8 cellular contexts compared by ENCODE assay signal in the genomic region with DNA sequence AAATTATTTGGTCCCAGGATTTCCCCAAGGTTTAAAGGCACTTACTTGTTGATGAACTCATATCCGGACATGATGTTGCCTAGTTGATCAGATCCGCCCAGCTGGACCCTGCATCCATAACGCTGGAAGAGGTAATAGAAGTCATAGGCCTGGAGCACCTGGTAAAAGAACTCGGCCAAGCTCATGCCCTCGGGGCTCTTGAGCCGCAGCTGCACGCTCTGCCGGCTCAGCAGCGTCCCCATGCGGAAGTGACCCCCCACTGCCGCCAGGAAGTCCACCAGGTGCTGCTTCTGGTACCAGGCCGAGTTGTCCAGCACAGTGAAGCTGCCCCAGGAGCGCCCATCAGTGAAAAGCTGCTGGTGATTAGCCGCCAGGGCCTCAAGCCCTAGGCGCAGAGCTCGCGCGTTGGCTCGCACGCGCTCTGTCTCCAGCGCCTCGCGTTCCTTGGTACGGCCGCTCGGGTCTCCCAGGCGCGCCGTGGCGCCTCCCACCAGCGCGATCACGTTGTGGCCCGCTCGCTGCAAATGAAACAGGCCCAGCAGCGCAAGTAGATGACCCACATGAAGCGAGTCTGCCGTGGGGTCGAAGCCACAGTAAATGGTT. TPM values are rescaled to one million over a fixed set of nuclear protein-coding genes. Genes with fewer than 3 reads are reported as not detected.
DNase-seq lines count a peak whose midpoint lies in the region; ATAC-seq and TF ChIP-seq lines count a peak whose summit lies in the region.

No MANE protein-coding gene starts in this region.

- peaks cover 8% of the 10 kb centered on the region for H3K36me3 Mint-ChIP-seq in activated naive CD4-positive, alpha-beta T cell treated with anti-CD3 and anti-CD28 coated beads, Interleukin-2, amount 50 U/mL, for 24 hours

- H3K9me3 Mint-ChIP-seq in activated naive CD4-positive, alpha-beta T cell treated with anti-CD3 and anti-CD28 coated beads, Interleukin-2, amount 50 U/mL, for 24 hours, result no peaks in the 10 kb centered on the region

- peaks cover 18% of the 10 kb centered on the region for H3K4me1 Mint-ChIP-seq in activated naive CD4-positive, alpha-beta T cell treated with anti-CD3 and anti-CD28 coated beads, Interleukin-2, amount 50 U/mL, for 24 hours

- no peaks in the 10 kb centered on the region for H3K27me3 ChIP-seq in parathyroid adenoma (ENCODE audit: control insufficient read depth, insufficient read depth, low read length)
- H3K27me3 ChIP-seq in transverse colon, result no peaks in the 10 kb centered on the region

- H3K4me1 ChIP-seq in parathyroid adenoma (no peaks in the 10 kb centered on the region), transverse colon (peaks cover 11 to 24% (median 18%) of the 10 kb centered on the region in 4 donors)

- peaks cover 2% of the 10 kb centered on the region for H3K79me2 ChIP-seq in parathyroid adenoma

- TF ChIP-seq CTCF in parathyroid adenoma (IDR thresholded peaks at IDR 0.05) (peak; percentile 63), transverse colon (IDR thresholded peaks at IDR 0.05) (peak; percentile 66 to 82 (median 77))

- H3K4me2 ChIP-seq in parathyroid adenoma (ENCODE audit: low read length), result peak overlapping the region; percentile 95

- TF ChIP-seq POLR2A in transverse colon (IDR thresholded peaks at IDR 0.05), result no peak

- in situ Hi-C loops in G401 (cut with HindIII; ENCODE audit: low sequenced_read_pairs) (no loop called here), transverse colon (cut with MboI; ENCODE audit: low pct_ligation_motif_present in 1 of 4, low pct_unique_long_range_greater_than_20kb in 1 of 4, low sequenced_read_pairs in 3 of 4) (loop anchor here in 3 of 4 donors (10.0 to 25.0 kb wide), 3 partner anchors 157 to 1270 kb away; partner anchors contain the start of gene ALG10 (in 2 of the 3))

- H3K27ac Mint-ChIP-seq in activated naive CD4-positive, alpha-beta T cell treated with anti-CD3 and anti-CD28 coated beads, Interleukin-2, amount 50 U/mL, for 24 hours, result peak overlapping the region; percentile 88

- H3K27ac ChIP-seq in parathyroid adenoma, result peak overlapping the region; percentile 90
- H3K27ac ChIP-seq in transverse colon, result peak overlapping the region; percentile 92 to 95 (median 94)

- ATAC-seq in Right ventricle myocardium inferior, result peak; percentile 58

- intact Hi-C loops in Right ventricle myocardium inferior (cut with DNase I) (no loop called here), transverse colon (cut with DNase I; ENCODE audit: low total_unique reads) (loop anchor here (5.0 kb wide), 1 partner anchor 1267 kb away; the partner anchor contains the start of gene ALG10)

- no peaks in the 10 kb centered on the region for H3K27me3 Mint-ChIP-seq in activated naive CD4-positive, alpha-beta T cell treated with anti-CD3 and anti-CD28 coated beads, Interleukin-2, amount 50 U/mL, for 24 hours

- H3K4me3 ChIP-seq in parathyroid adenoma (ENCODE audit: low read depth, low read length), result peak overlapping the region; percentile 98
- peak overlapping the region; percentile 83 to 99 (median 96) for H3K4me3 ChIP-seq in transverse colon

- peak overlapping the region; percentile 99 for H2AFZ ChIP-seq in parathyroid adenoma

- H3K9ac ChIP-seq in parathyroid adenoma, result peak overlapping the region; percentile 16

- WGBS in transverse colon (ENCODE audit: low coverage in 1 of 2), 2 donors, result 0% methylated on average over 2 to 25 of the region's 40 CpGs

- TF ChIP-seq EP300 in transverse colon (IDR thresholded peaks at IDR 0.05; ENCODE audit: low read depth), result no peak

- H3K9me3 ChIP-seq in parathyroid adenoma (ENCODE audit: control insufficient read depth, low read length) (no peaks in the 10 kb centered on the region), transverse colon (no peaks in the 10 kb centered on the region)

- DNase-seq in G401 (ENCODE audit: low spot score), result peak; percentile 62
- DNase-seq in H4 (ENCODE audit: low spot score), result peak; percentile 79
- DNase-seq in LHCN-M2 (ENCODE audit: low read depth), result peak; percentile 76
- peak; percentile 81 for DNase-seq in SK-N-DZ (ENCODE audit: low spot score)
- DNase-seq in Right ventricle myocardium inferior (ENCODE audit: missing footprints), result peak; percentile 77
- DNase-seq in transverse colon, result peak; percentile 85

- H3K36me3 ChIP-seq in parathyroid adenoma (ENCODE audit: control insufficient read depth, insufficient read depth, low read length) (no peaks in the 10 kb centered on the region), transverse colon (peaks cover 0 to 11% (median 3%) of the 10 kb centered on the region in 4 donors)

- peak overlapping the region; percentile 94 for H3K4me3 Mint-ChIP-seq in activated naive CD4-positive, alpha-beta T cell treated with anti-CD3 and anti-CD28 coated beads, Interleukin-2, amount 50 U/mL, for 24 hours

RNA-seq across cellular contexts. Expression of gene YARS2, which starts 0.5 kb away (rescaled TPM):
- 66.4 and 78.7 TPM in 2 replicates for total RNA-seq in G401 (2014; rRNA removed; shearing (Covaris generic))
- total RNA-seq in H4 (2014; rRNA removed; shearing (Covaris generic)), result 57.4 and 59.4 TPM in 2 replicates
- total RNA-seq in LHCN-M2 (2014; rRNA removed) (27.2 and 31.8 TPM in 2 replicates), Right ventricle myocardium inferior (9.7 TPM), transverse colon (10 to 100 TPM in 2 of 4 donors, 1 to 10 TPM in 2; 1.5 to 19.9 (median 10.5) TPM)
- 17.5 TPM for polyA plus RNA-seq in LHCN-M2 (2012)
- polyA plus RNA-seq in SK-N-DZ (2014; cell fraction: cytosol; rRNA removed), result 40.2 and 52.7 TPM in 2 replicates
- polyA plus RNA-seq in SK-N-DZ (2014; cell fraction: nucleus; rRNA removed), result 35.9 and 36.4 TPM in 2 replicates

Comparison
In these comparisons a context has a peak if more than half of its experiments do, and no peak if none do; other contexts are left out.
1. Peak in every context shown above with its lines: DNase-seq, ATAC-seq, H3K4me3 ChIP-seq and H3K27ac ChIP-seq.